In the genomic region with DNA sequence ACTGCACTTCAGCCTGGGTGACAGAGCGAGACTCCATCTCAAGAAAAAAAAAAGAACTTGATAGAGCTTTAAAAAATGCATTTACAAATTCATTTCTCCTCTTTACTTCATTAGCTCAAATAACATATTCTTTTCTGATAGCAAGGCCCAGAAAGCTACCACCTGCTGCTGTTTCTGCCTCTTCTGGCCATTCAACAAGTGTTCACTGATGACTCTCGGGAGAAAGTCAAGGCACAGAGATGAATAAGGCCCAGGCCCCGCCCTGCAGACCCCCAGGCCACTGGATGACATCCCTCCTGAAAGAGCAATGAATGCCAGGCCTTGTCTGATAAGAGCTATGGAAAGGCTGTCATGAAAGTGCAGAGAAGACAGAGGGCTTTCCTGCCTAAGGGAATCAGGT, we compare ENCODE assay signal across 8 cellular contexts.
"Had no signal": no experiment of that assay in that cellular context is flagged by ENCODE, and none has a peak within 500 bp of the region (broad histone marks: within the 10 kb centered on the region; RNA-seq: fewer than 3 reads in every experiment).

No MANE protein-coding gene starts in this region.

- ATAC-seq: left ventricle myocardium superior had no signal

- DNase-seq: anterior cingulate cortex, left ventricle myocardium superior, ovary, thyroid gland had no signal

- H3K4me2 ChIP-seq: neural progenitor cell had no signal

- H3K9me3 ChIP-seq: ovary, thyroid gland had no signal

- H3K9ac ChIP-seq: neural progenitor cell had no signal

- H3K4me3 ChIP-seq: neural progenitor cell, ovary, thyroid gland had no signal

- H3K27me3 ChIP-seq: neural progenitor cell, ovary, thyroid gland had no signal

- H3K4me1 ChIP-seq: neural progenitor cell, thyroid gland had no signal

- H3K36me3 ChIP-seq: neural progenitor cell, ovary, thyroid gland had no signal

- H2AFZ ChIP-seq: neural progenitor cell had no signal

- H3K27ac Mint-ChIP-seq: activated CD4-positive, alpha-beta T cell treated with anti-CD3 and anti-CD28 coated beads, Interleukin-2, amount 10 ng/mL, durations not matched to agents 7 days and 5 days; activated naive CD8-positive, alpha-beta T cell; activated T-helper 1 cell treated with anti-CD3 and anti-CD28 coated beads, Interleukin-12 subunit alpha, Interleukin-12 subunit beta, Interleukin-2, Interleukin-4 antibody, amounts not matched to agents 30 ng/mL and 10 ng/mL and 1 ng/mL, durations not matched to agents 14 hours and 24 hours and 36 hours had no signal

- H3K9me3 Mint-ChIP-seq: activated CD4-positive, alpha-beta T cell treated with anti-CD3 and anti-CD28 coated beads, Interleukin-2, amount 10 ng/mL, durations not matched to agents 7 days and 5 days; activated T-helper 1 cell treated with anti-CD3 and anti-CD28 coated beads, Interleukin-12 subunit alpha, Interleukin-12 subunit beta, Interleukin-2, Interleukin-4 antibody, amounts not matched to agents 30 ng/mL and 10 ng/mL and 1 ng/mL, durations not matched to agents 14 hours and 24 hours and 36 hours; neural progenitor cell had no signal

- H3K36me3 Mint-ChIP-seq: activated naive CD8-positive, alpha-beta T cell; neural progenitor cell had no signal

- H3K27me3 Mint-ChIP-seq: activated CD4-positive, alpha-beta T cell treated with anti-CD3 and anti-CD28 coated beads, Interleukin-2, amount 10 ng/mL, durations not matched to agents 7 days and 5 days; activated naive CD8-positive, alpha-beta T cell had no signal

- H3K27ac ChIP-seq: neural progenitor cell, ovary, thyroid gland had no signal

- H3K4me3 Mint-ChIP-seq: activated CD4-positive, alpha-beta T cell treated with anti-CD3 and anti-CD28 coated beads, Interleukin-2, amount 10 ng/mL, durations not matched to agents 7 days and 5 days; activated naive CD8-positive, alpha-beta T cell; activated T-helper 1 cell treated with anti-CD3 and anti-CD28 coated beads, Interleukin-12 subunit alpha, Interleukin-12 subunit beta, Interleukin-2, Interleukin-4 antibody, amounts not matched to agents 30 ng/mL and 10 ng/mL and 1 ng/mL, durations not matched to agents 14 hours and 24 hours and 36 hours; neural progenitor cell had no signal
